Comparison of ENCODE assay signal across 8 cellular contexts in genomic region chr17:27578718-27579085, GRCh38. TPM values are rescaled to one million over a fixed set of nuclear protein-coding genes. Genes with fewer than 3 reads are reported as not detected.
DNase-seq lines count a peak whose midpoint lies in the region; ATAC-seq, FAIRE-seq and TF ChIP-seq lines count a peak whose summit lies in the region.

No MANE protein-coding gene starts in this region.

- no peaks in the 10 kb centered on the region for H3K27me3 Mint-ChIP-seq in CD14-positive monocyte (ENCODE audit: low read depth in 3 of 3)

- POLR2A ChIA-PET in A549 (lab: Yijun Ruan, JAX) = no interaction called here
- POLR2A ChIA-PET in PC-9 (lab: Charles Lee; ENCODE audit: unreplicated experiment) = interaction anchor here (0.7 kb wide), 1 partner anchor 62 kb away, joined by 4 read pairs; no protein-coding TSS in a partner anchor

- H3K27me3 ChIP-seq in adrenal gland = no peaks in the 10 kb centered on the region
- H3K27me3 ChIP-seq in PC-9 (ENCODE audit: insufficient read depth, low read depth) = no peaks in the 10 kb centered on the region

- no peaks in the 10 kb centered on the region for H4K20me1 ChIP-seq in PC-9 (ENCODE audit: insufficient read depth)

- TF ChIP-seq RAD21 in A549 (conservative IDR thresholded peaks at IDR 0.05 in 1 of 2, IDR thresholded peaks at IDR 0.05 in 1 of 2) = no peak

- H3K27ac ChIP-seq in A549 (peak overlapping the region; percentile 64 to 87; a peak in 4 of 6 replicates), adrenal gland (peak overlapping the region; percentile 84 to 97 (median 86)), PC-9 (no peak overlapping the region)

- intact Hi-C loops in adrenal gland (cut with DNase I) (no loop called here), PC-9 (cut with micrococcal nuclease; ENCODE audit: unreplicated experiment) (loop anchor here (5.0 kb wide), 2 partner anchors 86 to 121 kb away; partner anchors contain the start of gene KSR1), CD14-positive monocyte (cut with micrococcal nuclease) (no loop called here)

- 71% methylated on average over 4 of the region's 4 CpGs for WGBS in A549 (ENCODE audit: missing lambda C conversion rate)
- 66 to 80% (median 73%) methylated on average over 3 to 4 of the region's 4 CpGs for WGBS in adrenal gland, 4 donors

- peak; percentile 20 to 28; a peak in 3 of 6 replicates for ATAC-seq in A549
- peak; percentile 70 for ATAC-seq in GM19397 (IDR thresholded peaks at IDR 0.05; ENCODE audit: unreplicated experiment)
- peak; percentile 88 for ATAC-seq in HG03442 (IDR thresholded peaks at IDR 0.05; ENCODE audit: unreplicated experiment)

- H3K4me2 ChIP-seq in A549 = no peak overlapping the region
- H3K4me2 ChIP-seq in PC-9 = no peak overlapping the region

- FAIRE-seq in A549 (lab: Jason Lieb, UNC) = no peak

- H3K4me1 ChIP-seq in A549 (peaks cover 61% of the 10 kb centered on the region), adrenal gland (replicated peaks in 1 of 2) (peaks cover 28 to 52% of the 10 kb centered on the region in 2 donors), PC-9 (replicated peaks; ENCODE audit: insufficient read depth) (peaks cover 37% of the 10 kb centered on the region)

- H3F3A ChIP-seq in PC-9 (ENCODE audit: insufficient read depth, low read depth) = peaks cover 13% of the 10 kb centered on the region; the same call in 1 of the 2 replicates

- TF ChIP-seq EP300 in A549 (IDR thresholded peaks at IDR 0.05) = no peak

- H3K36me3 ChIP-seq in adrenal gland (replicated peaks in 1 of 2) (peaks cover 0 to 8% of the 10 kb centered on the region in 2 donors), PC-9 (ENCODE audit: low read depth) (no peaks in the 10 kb centered on the region)

- DNase-seq in A549 (ENCODE audit: low read depth in 1 of 2, low spot score in 1 of 2) = no peak
- peak in 1 of 7 donors; percentile 39 for DNase-seq in adrenal gland
- peak; percentile 31 to 71 (median 59) for DNase-seq in stimulated activated CD4-positive, alpha-beta T cell treated with anti-CD3 and anti-CD28 coated beads, TNF-alpha, amount 100 ng/mL, for 48 hours (ENCODE audit: low read depth in 3 of 3)
- DNase-seq in PC-9 = no peak
- no peak for DNase-seq in CD14-positive monocyte (ENCODE audit: low spot score)
- no peak for DNase-seq in SHP77 treated with DMSO at 0.1 percent for 48 hours (lab: John Stamatoyannopoulos, UW)

- no peak for TF ChIP-seq CTCF in A549 (IDR thresholded peaks at IDR 0.05)
- TF ChIP-seq CTCF in adrenal gland (IDR thresholded peaks at IDR 0.05) = no peak
- TF ChIP-seq CTCF in PC-9 (conservative IDR thresholded peaks at IDR 0.05) = no peak
- no peak for TF ChIP-seq CTCF in CD14-positive monocyte (IDR thresholded peaks at IDR 0.05)

- H3K9me3 ChIP-seq in A549 (no peaks in the 10 kb centered on the region), adrenal gland (replicated peaks in 1 of 3) (no peaks in the 10 kb centered on the region), PC-9 (ENCODE audit: insufficient read depth, low read depth) (no peaks in the 10 kb centered on the region)

- H3K79me2 ChIP-seq in PC-9 (ENCODE audit: low read depth) = no peaks in the 10 kb centered on the region

- H3K4me1 Mint-ChIP-seq in CD14-positive monocyte = peaks cover 24% of the 10 kb centered on the region

- no peak overlapping the region for H3K4me3 ChIP-seq in A549
- H3K4me3 ChIP-seq in adrenal gland = no peak overlapping the region
- no peak overlapping the region for H3K4me3 ChIP-seq in PC-9

- peak overlapping the region in 1 of 7 donors; percentile 3 for H3K27ac Mint-ChIP-seq in CD14-positive monocyte

- H2AFZ ChIP-seq in PC-9 = no peak overlapping the region

- no peaks in the 10 kb centered on the region for H3K9me2 ChIP-seq in PC-9 (ENCODE audit: insufficient read depth)

- peaks cover 50 to 61% of the 10 kb centered on the region in 2 donors for H3K36me3 Mint-ChIP-seq in CD14-positive monocyte

- TF ChIP-seq POLR2A in A549 (IDR thresholded peaks at IDR 0.05; ENCODE audit: low read length) = no peak
- TF ChIP-seq POLR2A in adrenal gland (IDR thresholded peaks at IDR 0.05) = no peak

- BruUV-seq in PC-9 (replicated peaks; lab: Mats Ljungman, UMichigan) = no TSS peak

- H3K4me3 Mint-ChIP-seq in CD14-positive monocyte = no peak overlapping the region

- CTCF ChIA-PET in A549 (lab: Yijun Ruan, JAX) (interaction anchor here (1.1 to 25.8 kb wide), 7 partner anchors 9 to 198 kb away, joined by 3 to 523 read pairs (median 7); no protein-coding TSS in a partner anchor), PC-9 (lab: Charles Lee) (no interaction called here)

- peaks cover 0 to 2% (median 0%) of the 10 kb centered on the region in 7 donors for H3K9me3 Mint-ChIP-seq in CD14-positive monocyte

TF ChIP-seq in A549, 52 proteins besides CTCF, POLR2A, EP300 and RAD21:
- TF ChIP-seq FOSL2 (IDR thresholded peaks at IDR 0.05) (no peak), FOSL2 (CRISPR knock-in tag; IDR thresholded peaks at IDR 0.05) (peak; percentile 71), MAZ (IDR thresholded peaks at IDR 0.05; ENCODE audit: borderline replicate concordance, low read depth, low read length) (no peak)

RNA-seq across cellular contexts. Expression of gene LGALS9, which starts 52.3 kb away (rescaled TPM):
- 1.2 and 1.8 TPM in 2 replicates for polyA plus RNA-seq in A549 (2011; rRNA removed)
- 0.86 and 1.0 TPM in 2 replicates for polyA plus RNA-seq in A549 (2012; cell fraction: cytosol; rRNA removed)
- 6.1 and 6.7 TPM in 2 replicates for polyA plus RNA-seq in A549 (2012; cell fraction: nucleus; rRNA removed)
- 1.3 to 1.6 TPM (median 1.5 TPM) in 3 replicates for polyA plus RNA-seq in A549 (2017; fragmentation: RNase III; extraction: RNeasy Plus Mini Kit Qiagen cat#74134 plus additional on column Dnase treatment)
- 2.7 and 4.3 TPM in 2 replicates for polyA minus RNA-seq in A549 (2011; rRNA and poly(A)+ RNA removed)
- 10 to 100 TPM; 22.0 to 87.7 (median 50.8) TPM for total RNA-seq in adrenal gland
- polyA plus RNA-seq in adrenal gland = 10 to 100 TPM; 33.8 to 74.3 (median 39.0) TPM
- total RNA-seq in PC-9 (2021) = 11.2 and 14.5 TPM in 2 replicates
- polyA plus RNA-seq in CD14-positive monocyte = 100 to 1,000 TPM; 149 TPM

Comparison
In these comparisons a context has a peak if more than half of its experiments do, and no peak if none do; other contexts are left out.
1. ATAC-seq: peak in every context shown above with its lines; median percentile 88 in HG03442; 70 in GM19397; 24 in A549.
2. DNase-seq: peak in stimulated activated CD4-positive, alpha-beta T cell treated with anti-CD3 and anti-CD28 coated beads, TNF-alpha, amount 100 ng/mL, for 48 hours (3 of 3); none in A549 (0 of 2), PC-9 (0 of 2), CD14-positive monocyte (single experiment) and SHP77 treated with DMSO at 0.1 percent for 48 hours (single experiment).
3. RNA of gene LGALS9, which starts 52.3 kb away (polyA plus RNA-seq): 149 TPM in CD14-positive monocyte and 33.8 to 74.3 TPM in adrenal gland; 0.86 to 6.7 TPM in A549; every median in the first group is over 4 times any median in the second.